Comparison of ENCODE assay signal across 29 cellular contexts in the genomic region with DNA sequence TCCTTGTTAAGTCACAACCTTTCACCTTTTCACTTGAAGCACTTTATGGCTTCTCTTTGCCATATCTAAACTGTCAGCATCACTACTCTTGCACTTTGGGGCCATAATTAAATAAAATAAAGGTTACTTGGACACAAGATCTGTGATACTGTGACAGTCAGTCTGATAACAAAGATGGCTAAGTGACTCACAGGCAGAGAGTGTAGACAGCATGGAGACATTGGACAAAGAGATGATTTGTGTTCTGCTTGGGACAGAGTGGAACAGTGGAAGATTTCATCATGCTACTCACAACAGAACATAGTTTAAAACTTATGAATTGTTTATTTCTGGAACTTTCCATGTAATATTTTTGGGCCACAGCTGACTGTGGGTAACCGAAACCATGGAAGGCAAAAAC.
A peak's percentile ranks its signal among the peaks of the same experiment; 100 is the strongest.
DNase-seq lines count a peak whose midpoint lies in the region; ATAC-seq and TF ChIP-seq lines count a peak whose summit lies in the region.
"Had no signal": no experiment of that assay in that cellular context is flagged by ENCODE, and none has a peak within 500 bp of the region (broad histone marks: within the 10 kb centered on the region; RNA-seq: fewer than 3 reads in every experiment).

No MANE protein-coding gene starts in this region.

- H3K4me3 Mint-ChIP-seq in MCF 10A (ENCODE audit: unreplicated experiment), result no peak overlapping the region
- H3K4me3 Mint-ChIP-seq: activated CD4-positive, alpha-beta memory T cell treated with anti-CD3 and anti-CD28 coated beads, Interleukin-2, amount 10 ng/mL, durations not matched to agents 7 days and 5 days; activated naive CD8-positive, alpha-beta T cell; CD4-positive, alpha-beta T cell; dendritic cell treated with granulocyte-macrophage colony-stimulating factor and Interleukin-4, amounts not matched to agents 40 ng/mL and 50 ng/mL, for 4 days; endodermal cell; GM23338; T-helper 1 cell treated with Interleukin-12 subunit alpha and Interleukin-12 subunit beta and Interleukin-4 antibody, amounts not matched to agents 30 μg/mL and 1 μg/mL, for 36 hours had no signal

- H3K27ac Mint-ChIP-seq in MCF 10A (ENCODE audit: low read depth, unreplicated experiment), result no peak overlapping the region
- H3K27ac Mint-ChIP-seq: activated CD4-positive, alpha-beta memory T cell treated with anti-CD3 and anti-CD28 coated beads, Interleukin-2, amount 10 ng/mL, durations not matched to agents 7 days and 5 days; activated naive CD8-positive, alpha-beta T cell; activated T-helper 2 cell treated with anti-CD3 and anti-CD28 coated beads, Interferon-gamma antibody, Interleukin-2, Interleukin-4, amounts not matched to agents 10 μg/mL and 5 μg/mL and 100 μg/mL, durations not matched to agents 14 hours and 24 hours and 36 hours; CD4-positive, alpha-beta T cell; dendritic cell treated with granulocyte-macrophage colony-stimulating factor and Interleukin-4, amounts not matched to agents 40 ng/mL and 50 ng/mL, for 4 days; endodermal cell; GM23338; T-helper 1 cell treated with Interleukin-12 subunit alpha and Interleukin-12 subunit beta and Interleukin-4 antibody, amounts not matched to agents 30 μg/mL and 1 μg/mL, for 36 hours had no signal

- H3K9me3 Mint-ChIP-seq in MCF 10A (ENCODE audit: unreplicated experiment), result no peaks in the 10 kb centered on the region
- H3K9me3 Mint-ChIP-seq: activated CD4-positive, alpha-beta memory T cell treated with anti-CD3 and anti-CD28 coated beads, Interleukin-2, amount 10 ng/mL, durations not matched to agents 7 days and 5 days; activated T-helper 2 cell treated with anti-CD3 and anti-CD28 coated beads, Interferon-gamma antibody, Interleukin-2, Interleukin-4, amounts not matched to agents 10 μg/mL and 5 μg/mL and 100 μg/mL, durations not matched to agents 14 hours and 24 hours and 36 hours had no signal

- H3K4me1 Mint-ChIP-seq in MCF 10A (ENCODE audit: insufficient read depth, unreplicated experiment), result no peaks in the 10 kb centered on the region
- H3K4me1 Mint-ChIP-seq: activated CD4-positive, alpha-beta memory T cell treated with anti-CD3 and anti-CD28 coated beads, Interleukin-2, amount 10 ng/mL, durations not matched to agents 7 days and 5 days; endodermal cell; GM23338 had no signal

- H3K9me3 ChIP-seq in mammary epithelial cell (replicated peaks; ENCODE audit: insufficient read depth, low read length) (no peaks in the 10 kb centered on the region), mucosa of descending colon (peaks cover 4% of the 10 kb centered on the region), ascending aorta (peaks cover 0 to 10% of the 10 kb centered on the region in 2 donors)
- H3K9me3 ChIP-seq: MG63, pancreas, Peyer's patch, SJCRH30, vagina had no signal

- peak; percentile 13 for DNase-seq in mammary epithelial cell
- DNase-seq in MCF 10A (ENCODE audit: unreplicated experiment), result no peak
- DNase-seq in epithelial cell of esophagus (ENCODE audit: low read depth), result peak; percentile 11
- DNase-seq in mucosa of descending colon, result no peak
- peak; percentile 53 for DNase-seq in superior temporal gyrus (ENCODE audit: extremely low spot score)
- no peak for DNase-seq in ascending aorta (ENCODE audit: low spot score in 2 of 2)
- DNase-seq: activated CD4-positive, alpha-beta memory T cell treated with anti-CD3 and anti-CD28 coated beads, Interleukin-2, amount 10 ng/mL, durations not matched to agents 7 days and 5 days; activated CD4-positive, alpha-beta T cell treated with anti-CD3 and anti-CD28 coated beads for 1 hour; CD4-positive, alpha-beta T cell; central memory CD4-positive, alpha-beta T cell; endodermal cell; left ventricle myocardium superior; MG63; NCI-H1417; NCI-H2029 treated with DMSO at 0.1 percent for 48 hours; NCI-H526 treated with DMSO at 0.1 percent for 48 hours; pancreas; Peyer's patch; SJCRH30; stimulated activated naive CD8-positive, alpha-beta T cell treated with anti-CD3 and anti-CD28 coated beads, Interleukin-15, Interleukin-2, amounts not matched to agents 100 U/mL and 50 U/mL, for 24 hours had no signal

- WGBS in mammary epithelial cell (ENCODE audit: low coverage, missing lambda C conversion rate), result 100% methylated on average over 1 of the region's 1 CpG

- H3K36me3 Mint-ChIP-seq in MCF 10A (ENCODE audit: insufficient read depth, unreplicated experiment), result no peaks in the 10 kb centered on the region
- H3K36me3 Mint-ChIP-seq: activated naive CD8-positive, alpha-beta T cell had no signal

- dilution Hi-C loops in mammary epithelial cell (cut with HindIII; ENCODE audit: low sequenced_read_pairs), result no loop called here

- no peak for TF ChIP-seq CTCF in mammary epithelial cell (conservative IDR thresholded peaks at IDR 0.05 in 1 of 2, IDR thresholded peaks at IDR 0.05 in 1 of 2; ENCODE audit: extremely low read depth in 1 of 2, insufficient read depth in 1 of 2, low read depth in 1 of 2, low read length in 2 of 2)
- TF ChIP-seq CTCF in MCF 10A (IDR thresholded peaks at IDR 0.05; ENCODE audit: unreplicated experiment), result no peak
- TF ChIP-seq CTCF in epithelial cell of esophagus (IDR thresholded peaks at IDR 0.05; ENCODE audit: insufficient read depth, low read depth, low read length, missing control alignments), result no peak
- TF ChIP-seq CTCF in mucosa of descending colon (IDR thresholded peaks at IDR 0.05), result no peak
- TF ChIP-seq CTCF in ascending aorta (IDR thresholded peaks at IDR 0.05), result no peak

- H3K4me1 ChIP-seq in mammary epithelial cell (ENCODE audit: insufficient read depth, low read length) (no peaks in the 10 kb centered on the region), mucosa of descending colon (ENCODE audit: low read depth) (no peaks in the 10 kb centered on the region), ascending aorta (no peaks in the 10 kb centered on the region)
- H3K4me1 ChIP-seq: pancreas, Peyer's patch, SJCRH30, vagina had no signal

- H3K27me3 ChIP-seq in mammary epithelial cell (ENCODE audit: insufficient read depth, low read length), result no peaks in the 10 kb centered on the region
- no peaks in the 10 kb centered on the region for H3K27me3 ChIP-seq in ascending aorta
- H3K27me3 ChIP-seq: MG63, pancreas, Peyer's patch, SJCRH30, vagina had no signal

- BruUV-seq in mammary epithelial cell (replicated peaks; lab: Mats Ljungman, UMichigan) (no TSS peak), MCF 10A (replicated peaks; lab: Mats Ljungman, UMichigan) (no TSS peak)

- no peaks in the 10 kb centered on the region for H4K20me1 ChIP-seq in mammary epithelial cell (ENCODE audit: insufficient read depth, low read length)

- no peak overlapping the region for H2AFZ ChIP-seq in mammary epithelial cell (ENCODE audit: low read depth, low read length)
- H2AFZ ChIP-seq: GM23338 had no signal

- CTCF ChIA-PET in mammary epithelial cell (lab: Charles Lee; ENCODE audit: low non-redundant PET), result no interaction called here
- CTCF ChIA-PET in MCF 10A (lab: Yijun Ruan, JAX), result no interaction called here

- POLR2A ChIA-PET in MCF 10A (lab: Yijun Ruan, JAX), result no interaction called here

- H3K9ac ChIP-seq in mammary epithelial cell (ENCODE audit: insufficient read depth, low read length), result no peak overlapping the region

- H3K79me2 ChIP-seq in mammary epithelial cell (ENCODE audit: insufficient read depth, low read length), result no peaks in the 10 kb centered on the region

- intact Hi-C loops in mammary epithelial cell (cut with micrococcal nuclease), result no loop called here
- intact Hi-C loops in MCF 10A (cut with micrococcal nuclease), result no loop called here
- intact Hi-C loops in mucosa of descending colon (cut with DNase I, micrococcal nuclease), result no loop called here
- intact Hi-C loops in ascending aorta (cut with DNase I), result no loop called here

- H3K4me3 ChIP-seq in mammary epithelial cell (replicated peaks in 1 of 3; ENCODE audit: insufficient read depth in 1 of 3, low read depth in 2 of 3, low read length in 3 of 3) (no peak overlapping the region), epithelial cell of esophagus (ENCODE audit: low read length) (no peak overlapping the region), mucosa of descending colon (no peak overlapping the region), ascending aorta (no peak overlapping the region)
- H3K4me3 ChIP-seq: GM23338, MG63, pancreas, Peyer's patch, SJCRH30, vagina had no signal

- no peak overlapping the region for H3K4me2 ChIP-seq in mammary epithelial cell (ENCODE audit: insufficient read depth, low read depth, low read length)
- H3K4me2 ChIP-seq: GM23338 had no signal

- no peaks in the 10 kb centered on the region for H3K36me3 ChIP-seq in mammary epithelial cell (ENCODE audit: insufficient read depth, low read length)
- H3K36me3 ChIP-seq in mucosa of descending colon (ENCODE audit: low read depth), result no peaks in the 10 kb centered on the region
- peaks cover 0 to 4% of the 10 kb centered on the region in 2 donors for H3K36me3 ChIP-seq in ascending aorta
- H3K36me3 ChIP-seq: MG63, pancreas, SJCRH30 had no signal

- ATAC-seq in mucosa of descending colon (peak; percentile 46), HG02970 (IDR thresholded peaks at IDR 0.05; ENCODE audit: low FRiP score, unreplicated experiment) (no peak)
- ATAC-seq in activated CD4-positive, CD25-positive, alpha-beta regulatory T cell treated with anti-CD3 and anti-CD28 coated beads, Interleukin-2, amount 50 U/mL, for 24 hours, result no peak
- ATAC-seq: GM23338; left ventricle myocardium superior; pancreas; stimulated activated naive CD8-positive, alpha-beta T cell treated with anti-CD3 and anti-CD28 coated beads, Interleukin-15, Interleukin-2, amounts not matched to agents 100 U/mL and 50 U/mL, for 24 hours had no signal

- no peaks in the 10 kb centered on the region for H3K27me3 Mint-ChIP-seq in MCF 10A (ENCODE audit: insufficient read depth, unreplicated experiment)
- H3K27me3 Mint-ChIP-seq: activated CD4-positive, alpha-beta memory T cell treated with anti-CD3 and anti-CD28 coated beads, Interleukin-2, amount 10 ng/mL, durations not matched to agents 7 days and 5 days; activated naive CD8-positive, alpha-beta T cell; CD4-positive, alpha-beta T cell; dendritic cell treated with granulocyte-macrophage colony-stimulating factor and Interleukin-4, amounts not matched to agents 40 ng/mL and 50 ng/mL, for 4 days had no signal

- in situ Hi-C loops in mammary epithelial cell (cut with MboI; ENCODE audit: low sequenced_read_pairs in 2 of 2), result no loop called here

- no peak overlapping the region for H3K27ac ChIP-seq in mammary epithelial cell (ENCODE audit: insufficient read depth, low read depth, low read length)
- no peak overlapping the region for H3K27ac ChIP-seq in ascending aorta
- H3K27ac ChIP-seq: 22Rv1, pancreas, SJCRH30, vagina had no signal

Comparison
In these comparisons a context has a peak if more than half of its experiments do, and no peak if none do; other contexts are left out.
1. DNase-seq: peak in mammary epithelial cell (single experiment), epithelial cell of esophagus (single experiment) and superior temporal gyrus (single experiment); none in MCF 10A (single experiment), mucosa of descending colon (0 of 3) and ascending aorta (0 of 2).